Comparison of ENCODE assay signal across 9 cellular contexts in genomic region chr20:50304883-50305635, GRCh38.
DNase-seq lines count a peak whose midpoint lies in the region; ATAC-seq and TF ChIP-seq lines count a peak whose summit lies in the region.
"Had no signal": no experiment of that assay in that cellular context is flagged by ENCODE, and none has a peak within 500 bp of the region (broad histone marks: within the 10 kb centered on the region; RNA-seq: fewer than 3 reads in every experiment).

No MANE protein-coding gene starts in this region.

- peak overlapping the region; percentile 24; the same call in 1 of the 2 replicates for H3K4me3 ChIP-seq in GM23248
- H3K4me3 ChIP-seq in spleen = no peak overlapping the region

- H3K27me3 ChIP-seq in GM23248 (replicated peaks; ENCODE audit: insufficient read depth) (no peaks in the 10 kb centered on the region), spleen (replicated peaks in 1 of 7) (no peaks in the 10 kb centered on the region)

- no peaks in the 10 kb centered on the region for H3K9me2 ChIP-seq in GM23248 (ENCODE audit: insufficient read depth)

- in situ Hi-C loops in GM23248 (cut with MboI) = no loop called here

- H3K4me1 ChIP-seq in GM23248 (ENCODE audit: insufficient read depth) (peaks cover 62% of the 10 kb centered on the region), spleen (peaks cover 0 to 80% (median 34%) of the 10 kb centered on the region in 6 donors)

- no peaks in the 10 kb centered on the region for H3K27me3 Mint-ChIP-seq in chondrocyte (ENCODE audit: low read depth)

- H3K9me3 ChIP-seq in GM23248 (ENCODE audit: low read depth) (no peaks in the 10 kb centered on the region), spleen (no peaks in the 10 kb centered on the region)

- 10 to 13% methylated on average over 14 of the region's 14 CpGs for WGBS in GM23248 (ENCODE audit: low coverage in 1 of 2, low lambda C conversion rate in 2 of 2, missing lambda C conversion rate in 2 of 2), 2 experiments
- 80 to 88% (median 84%) methylated on average over 14 of the region's 14 CpGs for WGBS in spleen, 5 donors

- H4K20me1 ChIP-seq in GM23248 (ENCODE audit: insufficient read depth) = no peaks in the 10 kb centered on the region

- H3K9ac ChIP-seq in GM23248 = peak overlapping the region; percentile 84

- no peaks in the 10 kb centered on the region for H3K79me2 ChIP-seq in GM23248 (ENCODE audit: insufficient read depth)

- peak overlapping the region; percentile 93 for H3K27ac Mint-ChIP-seq in chondrocyte (ENCODE audit: unreplicated experiment)
- no peak overlapping the region for H3K27ac Mint-ChIP-seq in activated naive CD4-positive, alpha-beta T cell treated with anti-CD3 and anti-CD28 coated beads, Interleukin-2, amount 50 U/mL, for 72 hours

- peak; percentile 65 for ATAC-seq in left lobe of liver
- ATAC-seq in GM19035 (IDR thresholded peaks at IDR 0.05; ENCODE audit: unreplicated experiment) = no peak
- ATAC-seq in HG02610 (IDR thresholded peaks at IDR 0.05; ENCODE audit: unreplicated experiment) = no peak
- no peak for ATAC-seq in activated naive CD4-positive, alpha-beta T cell treated with anti-CD3 and anti-CD28 coated beads, Interleukin-2, amount 50 U/mL, for 72 hours

- no peaks in the 10 kb centered on the region for H3K36me3 Mint-ChIP-seq in chondrocyte (ENCODE audit: low read depth)
- H3K36me3 Mint-ChIP-seq in activated naive CD4-positive, alpha-beta T cell treated with anti-CD3 and anti-CD28 coated beads, Interleukin-2, amount 50 U/mL, for 72 hours = no peaks in the 10 kb centered on the region

- no peak for TF ChIP-seq CTCF in chondrocyte (IDR thresholded peaks at IDR 0.05)
- TF ChIP-seq CTCF in spleen (IDR thresholded peaks at IDR 0.05 in 8 of 11, conservative IDR thresholded peaks at IDR 0.05 in 3 of 11) = no peak

- intact Hi-C loops in spleen (cut with DNase I; ENCODE audit: low total_unique reads) = no loop called here

- H3K27ac ChIP-seq in GM23248 (peak overlapping the region; percentile 98), spleen (peak overlapping the region in 7 of 8 donors; percentile 56 to 89 (median 83))

- H3F3A ChIP-seq in GM23248 (ENCODE audit: insufficient read depth) = peaks cover 54% of the 10 kb centered on the region

- H3K4me2 ChIP-seq in GM23248 (ENCODE audit: unreplicated experiment) = peak overlapping the region; percentile 50

- H3K4me1 Mint-ChIP-seq in chondrocyte (ENCODE audit: low read depth) = peaks cover 61% of the 10 kb centered on the region

- H3K4me3 Mint-ChIP-seq in chondrocyte (ENCODE audit: unreplicated experiment) = no peak overlapping the region

- TF ChIP-seq POLR2A in spleen (IDR thresholded peaks at IDR 0.05) = no peak

- peak overlapping the region; percentile 41; the same call in 1 of the 2 replicates for H2AFZ ChIP-seq in GM23248

- no peaks in the 10 kb centered on the region for H3K36me3 ChIP-seq in GM23248 (ENCODE audit: low read depth)
- H3K36me3 ChIP-seq in spleen = no peaks in the 10 kb centered on the region

- H3K9me3 Mint-ChIP-seq in chondrocyte (ENCODE audit: low read depth) = peaks cover 4% of the 10 kb centered on the region
- peaks cover 5 to 7% of the 10 kb centered on the region in 2 donors for H3K9me3 Mint-ChIP-seq in activated naive CD4-positive, alpha-beta T cell treated with anti-CD3 and anti-CD28 coated beads, Interleukin-2, amount 50 U/mL, for 72 hours

- DNase-seq in GM23248 (peak; percentile 99), chondrocyte (ENCODE audit: low spot score) (no peak), left lobe of liver (ENCODE audit: low spot score) (peak; percentile 97), spleen (peak; percentile 75), COR-L47 (lab: John Stamatoyannopoulos, UW) (no peak)
- DNase-seq in activated naive CD4-positive, alpha-beta T cell treated with anti-CD3 and anti-CD28 coated beads, Interleukin-2, amount 50 U/mL, for 72 hours (ENCODE audit: low spot score in 2 of 2) = no peak
- DNase-seq: stimulated activated CD4-positive, alpha-beta T cell treated with anti-CD3 and anti-CD28 coated beads, Interleukin-2, amount 100 ng/mL, for 48 hours had no signal

Comparison
In these comparisons a context has a peak if more than half of its experiments do, and no peak if none do; other contexts are left out.
1. DNase-seq: peak in GM23248 (single experiment), left lobe of liver (single experiment) and spleen (single experiment); none in chondrocyte (single experiment), COR-L47 (single experiment) and activated naive CD4-positive, alpha-beta T cell treated with anti-CD3 and anti-CD28 coated beads, Interleukin-2, amount 50 U/mL, for 72 hours (0 of 2).